ENCODE assay signal across 18 cellular contexts in the genomic region with DNA sequence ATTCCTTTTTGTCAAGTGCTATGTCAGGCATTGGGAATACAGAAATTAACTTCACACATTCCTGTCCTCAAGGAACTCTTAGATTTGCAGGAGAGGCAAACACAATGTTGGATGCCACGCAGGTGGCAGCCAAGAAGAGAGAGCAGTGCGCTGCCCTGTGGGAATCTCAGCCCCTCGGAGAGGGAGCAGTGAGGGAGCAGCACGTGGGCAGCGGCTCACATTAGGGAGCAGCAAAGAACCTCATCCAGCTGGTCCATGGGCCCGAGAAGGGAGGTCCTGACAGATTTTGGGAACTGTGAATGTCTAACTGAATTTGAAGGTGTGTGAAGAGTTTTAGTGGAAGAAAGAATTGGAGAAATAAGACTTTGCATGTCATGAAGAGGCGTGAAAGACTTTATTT. TPM values are rescaled to one million over a fixed set of nuclear protein-coding genes. Genes with fewer than 3 reads are reported as not detected.
DNase-seq lines count a peak whose midpoint lies in the region; ATAC-seq lines count a peak whose summit lies in the region.
"Had no signal": no experiment of that assay in that cellular context is flagged by ENCODE, and none has a peak within 500 bp of the region (broad histone marks: within the 10 kb centered on the region; RNA-seq: fewer than 3 reads in every experiment).

No MANE protein-coding gene starts in this region.

- H3K79me2 ChIP-seq in GM23248 (ENCODE audit: insufficient read depth) = peaks cover 61% of the 10 kb centered on the region

- H3K9ac ChIP-seq in GM23248 (0 out of 2 replicates have a peak overlapping the region, but pooled peaks have one; percentile 12), iPS-15b (ENCODE audit: low read depth, low read length) (peak overlapping the region; percentile 17)

- H3K4me2 ChIP-seq in GM23248 (ENCODE audit: unreplicated experiment) = peak overlapping the region; percentile 11

- H3F3A ChIP-seq in GM23248 (ENCODE audit: insufficient read depth) = peaks cover 7% of the 10 kb centered on the region

- peaks cover 31% of the 10 kb centered on the region for H3K4me1 ChIP-seq in GM23248 (ENCODE audit: insufficient read depth)
- peaks cover 36% of the 10 kb centered on the region for H3K4me1 ChIP-seq in SJCRH30
- H3K4me1 ChIP-seq in iPS-15b (ENCODE audit: control insufficient read depth, insufficient read depth, low read length) = peaks cover 8% of the 10 kb centered on the region

- H3K9me2 ChIP-seq in GM23248 (ENCODE audit: insufficient read depth) = no peaks in the 10 kb centered on the region

- 95 to 99% methylated on average over 7 of the region's 7 CpGs for WGBS in GM23248 (ENCODE audit: low coverage in 1 of 2, low lambda C conversion rate in 2 of 2, missing lambda C conversion rate in 2 of 2), 2 experiments

- H3K27me3 ChIP-seq in GM23248 (replicated peaks; ENCODE audit: insufficient read depth) = no peaks in the 10 kb centered on the region
- H3K27me3 ChIP-seq in SJCRH30 = no peaks in the 10 kb centered on the region
- no peaks in the 10 kb centered on the region for H3K27me3 ChIP-seq in iPS-15b (ENCODE audit: control insufficient read depth, insufficient read depth, low read length)
- H3K27me3 ChIP-seq: MG63, SJSA1 had no signal

- H3K9me3 ChIP-seq in GM23248 (ENCODE audit: low read depth) = no peaks in the 10 kb centered on the region
- no peaks in the 10 kb centered on the region for H3K9me3 ChIP-seq in SJCRH30 (replicated peaks)
- no peaks in the 10 kb centered on the region for H3K9me3 ChIP-seq in iPS-15b (ENCODE audit: control insufficient read depth, insufficient read depth, low read length)
- H3K9me3 ChIP-seq: MG63, SJSA1 had no signal

- H4K20me1 ChIP-seq in GM23248 (ENCODE audit: insufficient read depth) = no peaks in the 10 kb centered on the region

- no peak overlapping the region for H2AFZ ChIP-seq in GM23248

- DNase-seq in GM23248 (no peak), SJCRH30 (no peak), retina (peak; percentile 42), SIG-M5 treated with dmso at 0.1 percent for 504 hours (lab: John Stamatoyannopoulos, UW; ENCODE audit: unreplicated experiment) (no peak), NCI-H146 treated with DMSO at 0.1 percent for 48 hours (lab: John Stamatoyannopoulos, UW; ENCODE audit: unreplicated experiment) (no peak)
- DNase-seq: AML-193, Calu3, DMS79 treated with DMSO at 0.1 percent for 48 hours, GDM1, KG1, MG63, NCI-H1092 treated with DMSO at 0.1 percent for 48 hours, NCI-H1694 treated with DMSO at 0.1 percent for 48 hours, NCI-H345 had no signal

- H3K4me3 ChIP-seq in GM23248 (no peak overlapping the region), SJCRH30 (no peak overlapping the region), iPS-15b (ENCODE audit: low read depth, low read length) (no peak overlapping the region)
- H3K4me3 ChIP-seq: MG63, SJSA1 had no signal

- in situ Hi-C loops in GM23248 (cut with MboI) = no loop called here

- ATAC-seq in HG02763 (IDR thresholded peaks at IDR 0.05; ENCODE audit: unreplicated experiment) (no peak), GM19351 (IDR thresholded peaks at IDR 0.05; ENCODE audit: unreplicated experiment) (no peak)

- H3K27ac ChIP-seq in GM23248 (peak overlapping the region; percentile 36; the same call in 1 of the 2 replicates), SJCRH30 (peak overlapping the region; percentile 53)
- H3K27ac ChIP-seq: SJSA1 had no signal

- H3K36me3 ChIP-seq in GM23248 (ENCODE audit: low read depth) = no peaks in the 10 kb centered on the region
- H3K36me3 ChIP-seq in SJCRH30 = no peaks in the 10 kb centered on the region
- no peaks in the 10 kb centered on the region for H3K36me3 ChIP-seq in iPS-15b (ENCODE audit: control insufficient read depth, insufficient read depth, low read length)
- H3K36me3 ChIP-seq: MG63, SJSA1 had no signal

RNA-seq across cellular contexts. Expression of gene EVL, which starts 47.2 kb away (rescaled TPM):
- 15.8 and 29.9 TPM in 2 replicates for total RNA-seq in GM23248 (2014; rRNA removed; shearing (Covaris generic))
- polyA plus RNA-seq in GM23248 (2016; fragmentation: Nextera tagmentation; extraction: Ambion mirVana) = 6.2 and 6.6 TPM in 2 replicates
- total RNA-seq in SJCRH30 (2014; rRNA removed; shearing (Covaris generic)) = 27.1 and 31.5 TPM in 2 replicates
